ENCODE assay signal across 8 cellular contexts in the genomic region with DNA sequence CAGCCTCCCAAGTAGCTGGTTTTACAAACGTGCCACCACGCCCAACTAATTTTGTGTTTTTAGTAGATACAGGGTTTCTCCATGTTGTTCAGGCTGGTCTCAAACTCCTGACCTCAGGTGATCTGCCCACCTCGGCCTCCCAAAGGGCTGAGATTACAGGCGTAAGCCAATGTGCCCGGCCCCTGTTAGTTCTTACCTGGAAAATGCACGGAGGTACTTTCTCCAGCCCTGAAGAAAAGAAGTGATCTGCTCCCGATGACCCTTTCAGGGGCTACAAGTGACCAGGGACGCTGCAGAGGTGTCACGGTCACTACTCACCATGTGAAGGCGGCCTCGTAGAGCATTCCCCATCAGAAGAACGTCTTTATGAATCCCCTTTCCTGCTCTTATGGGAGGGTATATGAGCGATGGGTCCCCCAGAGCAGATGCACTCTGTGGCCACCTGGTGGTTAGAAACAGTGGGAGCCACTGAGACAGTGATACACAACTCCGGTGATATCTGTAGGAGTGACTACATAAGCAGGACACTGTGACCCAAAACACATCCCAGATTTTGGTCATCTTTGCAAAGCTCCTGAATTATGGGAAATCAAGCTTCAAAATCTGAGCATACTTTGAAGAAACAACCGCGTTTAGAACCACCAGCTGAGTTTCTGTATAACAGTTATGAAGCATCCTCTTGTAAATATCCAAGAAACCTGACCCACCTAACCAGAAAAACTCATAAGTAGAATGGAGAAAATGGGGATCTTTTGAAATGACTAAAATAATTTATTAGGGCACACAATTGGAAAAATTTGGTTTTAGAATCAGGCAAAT.
DNase-seq lines count a peak whose midpoint lies in the region; ATAC-seq and TF ChIP-seq lines count a peak whose summit lies in the region.
"Not testable (repeated sequence)": the region's sequence is repeated elsewhere in the genome, so short reads cannot be mapped to it uniquely, and the experiment has no call there.

No MANE protein-coding gene starts in this region.

- H3K4me1 ChIP-seq in DND-41 (ENCODE audit: insufficient read depth, low read length); OCI-LY7 (ENCODE audit: insufficient read depth, low read length, poor library complexity, severe bottlenecking); left ventricle myocardium inferior; neural progenitor cell; uterus: not testable (repeated sequence)

- not testable (repeated sequence) for BruUV-seq in OCI-LY7 (replicated peaks; lab: Mats Ljungman, UMichigan)

- not testable (repeated sequence) for H3K36me3 ChIP-seq in DND-41 (ENCODE audit: insufficient read depth, low read length); OCI-LY7 (ENCODE audit: insufficient read depth, low read length); left ventricle myocardium inferior; neural progenitor cell; uterus

- not testable (repeated sequence) for H4K20me1 ChIP-seq in DND-41 (ENCODE audit: insufficient read depth, low read length); OCI-LY7 (ENCODE audit: insufficient read depth, low read length); neural progenitor cell (ENCODE audit: low read depth)

- CTCF ChIA-PET in OCI-LY7 (lab: Charles Lee; ENCODE audit: unreplicated experiment); activated CD4-positive, alpha-beta memory T cell treated with anti-CD3 and anti-CD28 coated beads for 36 hours (lab: Charles Lee): not testable (repeated sequence)

- intact Hi-C loops in OCI-LY7 (cut with micrococcal nuclease; ENCODE audit: unreplicated experiment); activated CD4-positive, alpha-beta memory T cell treated with anti-CD3 and anti-CD28 coated beads for 36 hours (cut with micrococcal nuclease); left ventricle myocardium inferior (cut with micrococcal nuclease); uterus (cut with DNase I; ENCODE audit: low total_unique reads): not testable (repeated sequence)

- H3K9ac ChIP-seq in DND-41 (ENCODE audit: low read depth, low read length); neural progenitor cell: not testable (repeated sequence)

- H3K4me3 ChIP-seq in DND-41 (ENCODE audit: low read depth in 1 of 2, low read length in 2 of 2); OCI-LY7 (ENCODE audit: low read depth, low read length, poor library complexity, severe bottlenecking); left ventricle myocardium inferior; neural progenitor cell; uterus: not testable (repeated sequence)

- not testable (repeated sequence) for H3K27me3 ChIP-seq in DND-41 (ENCODE audit: insufficient read depth, low read length, poor library complexity); neural progenitor cell; uterus
- H3K27me3 ChIP-seq in left ventricle myocardium inferior (ENCODE audit: low read depth) = peaks cover 18% of the 10 kb centered on the region

- TF ChIP-seq CTCF in DND-41 (IDR thresholded peaks at IDR 0.05; ENCODE audit: borderline replicate concordance, extremely low read depth, low read length, poor library complexity, severe bottlenecking) = peak; percentile 64
- peak; percentile 78 for TF ChIP-seq CTCF in OCI-LY7 (conservative IDR thresholded peaks at IDR 0.05; ENCODE audit: low read length)
- peak; percentile 71 for TF ChIP-seq CTCF in left ventricle myocardium inferior (IDR thresholded peaks at IDR 0.05; ENCODE audit: borderline replicate concordance)
- peak; percentile 68 for TF ChIP-seq CTCF in neural progenitor cell (IDR thresholded peaks at IDR 0.05)
- TF ChIP-seq CTCF in uterus (IDR thresholded peaks at IDR 0.05) = peak in 3 of 4 experiments; percentile 32 to 38 (median 36)

- DNase-seq in DND-41 = peak; percentile 19
- peak; percentile 30 for DNase-seq in HT1080 (ENCODE audit: low read depth)
- DNase-seq in OCI-LY7 (ENCODE audit: low spot score) = peak; percentile 31
- peak; percentile 45 for DNase-seq in activated CD4-positive, alpha-beta memory T cell treated with anti-CD3 and anti-CD28 coated beads for 36 hours
- peak; percentile 29 to 36 for DNase-seq in T47D (ENCODE audit: low read depth in 1 of 2, low spot score in 1 of 2)
- DNase-seq in left ventricle myocardium inferior, uterus: not testable (repeated sequence)
- DNase-seq in neural progenitor cell (ENCODE audit: low spot score) = peak; percentile 39

- H3K4me1 Mint-ChIP-seq in activated CD4-positive, alpha-beta memory T cell treated with anti-CD3 and anti-CD28 coated beads for 36 hours (ENCODE audit: low read depth); neural progenitor cell: not testable (repeated sequence)

- H3K9me2 ChIP-seq in OCI-LY7 (ENCODE audit: insufficient read depth, low read length) = not testable (repeated sequence)

- not testable (repeated sequence) for H3K79me2 ChIP-seq in DND-41 (ENCODE audit: insufficient read depth, low read length); OCI-LY7 (ENCODE audit: insufficient read depth, low read depth, low read length); neural progenitor cell (ENCODE audit: low read depth)

- TF ChIP-seq POLR2A in uterus (IDR thresholded peaks at IDR 0.05) = not testable (repeated sequence)

- POLR2A ChIA-PET in OCI-LY7 (lab: Charles Lee); activated CD4-positive, alpha-beta memory T cell treated with anti-CD3 and anti-CD28 coated beads for 36 hours (lab: Charles Lee): not testable (repeated sequence)

- in situ Hi-C loops in T47D (cut with HindIII; ENCODE audit: low pct_unique_long_range_greater_than_20kb, low sequenced_read_pairs) = not testable (repeated sequence)

- ATAC-seq in DND-41 (ENCODE audit: insufficient read depth, low read depth) = peak; percentile 74

- not testable (repeated sequence) for H3K27ac ChIP-seq in DND-41 (ENCODE audit: low read length); OCI-LY7 (ENCODE audit: low read depth, low read length, poor library complexity, severe bottlenecking); left ventricle myocardium inferior (replicated peaks); neural progenitor cell; uterus

- not testable (repeated sequence) for H3K36me3 Mint-ChIP-seq in activated CD4-positive, alpha-beta memory T cell treated with anti-CD3 and anti-CD28 coated beads for 36 hours; neural progenitor cell

- not testable (repeated sequence) for H3F3A ChIP-seq in neural progenitor cell (ENCODE audit: low read depth)

- not testable (repeated sequence) for H3K9me3 Mint-ChIP-seq in activated CD4-positive, alpha-beta memory T cell treated with anti-CD3 and anti-CD28 coated beads for 36 hours; neural progenitor cell

- not testable (repeated sequence) for H3K4me3 Mint-ChIP-seq in activated CD4-positive, alpha-beta memory T cell treated with anti-CD3 and anti-CD28 coated beads for 36 hours; neural progenitor cell

- H3K4me2 ChIP-seq in DND-41 (ENCODE audit: insufficient read depth, low read length); OCI-LY7 (ENCODE audit: low read length); neural progenitor cell: not testable (repeated sequence)

- not testable (repeated sequence) for H3K9me3 ChIP-seq in DND-41 (ENCODE audit: insufficient read depth, low read length, severe bottlenecking); OCI-LY7 (ENCODE audit: low read length); left ventricle myocardium inferior (replicated peaks); neural progenitor cell (ENCODE audit: low read depth); uterus

- not testable (repeated sequence) for H3K27me3 Mint-ChIP-seq in activated CD4-positive, alpha-beta memory T cell treated with anti-CD3 and anti-CD28 coated beads for 36 hours; neural progenitor cell (ENCODE audit: insufficient read depth, low read depth)

- not testable (repeated sequence) for H3K27ac Mint-ChIP-seq in activated CD4-positive, alpha-beta memory T cell treated with anti-CD3 and anti-CD28 coated beads for 36 hours; neural progenitor cell

- H2AFZ ChIP-seq in DND-41 (ENCODE audit: low read depth, low read length); OCI-LY7 (ENCODE audit: low read length); neural progenitor cell (replicated peaks): not testable (repeated sequence)
